8 cellular contexts compared by ENCODE assay signal in genomic region chr17:64147110-64148016, GRCh38. TPM values are rescaled to one million over a fixed set of nuclear protein-coding genes. Genes with fewer than 3 reads are reported as not detected.
A peak's percentile ranks its signal among the peaks of the same experiment; 100 is the strongest.
DNase-seq lines count a peak whose midpoint lies in the region; ATAC-seq, FAIRE-seq and TF ChIP-seq lines count a peak whose summit lies in the region.

No MANE protein-coding gene starts in this region.

- peaks cover 3 to 35% (median 23%) of the 10 kb centered on the region in 4 donors for H3K36me3 ChIP-seq in stomach

- DNase-seq in activated naive CD8-positive, alpha-beta T cell treated with anti-CD3 and anti-CD28 coated beads for 36 hours = peak; percentile 3
- DNase-seq in activated naive CD8-positive, alpha-beta T cell treated with anti-CD3 and anti-CD28 coated beads, Interleukin-2, amount 50 U/mL, for 24 hours = no peak
- DNase-seq in RCC 7860 (ENCODE audit: low spot score) = peak; percentile 9
- DNase-seq in fibroblast of peridontal ligament (ENCODE audit: extremely low read depth) = peak; percentile 31
- DNase-seq in stomach = no peak
- DNase-seq in NCI-H1092 (lab: John Stamatoyannopoulos, UW) = no peak

- peaks cover 13% of the 10 kb centered on the region for H3K36me3 Mint-ChIP-seq in activated naive CD8-positive, alpha-beta T cell treated with anti-CD3 and anti-CD28 coated beads for 36 hours
- peaks cover 30% of the 10 kb centered on the region for H3K36me3 Mint-ChIP-seq in activated naive CD8-positive, alpha-beta T cell treated with anti-CD3 and anti-CD28 coated beads, Interleukin-2, amount 50 U/mL, for 24 hours (ENCODE audit: low read depth)

- whole genome bisulfite sequencing in stomach, 5 donors = 17 to 32% (median 25%) methylated on average over 15 of the region's 15 CpGs

- no peak overlapping the region for H3K27ac Mint-ChIP-seq in activated naive CD8-positive, alpha-beta T cell treated with anti-CD3 and anti-CD28 coated beads for 36 hours
- no peak overlapping the region for H3K27ac Mint-ChIP-seq in activated naive CD8-positive, alpha-beta T cell treated with anti-CD3 and anti-CD28 coated beads, Interleukin-2, amount 50 U/mL, for 24 hours

- H3K27me3 ChIP-seq in stomach = no peaks in the 10 kb centered on the region

- H3K4me1 Mint-ChIP-seq in activated naive CD8-positive, alpha-beta T cell treated with anti-CD3 and anti-CD28 coated beads for 36 hours = peaks cover 26% of the 10 kb centered on the region
- H3K4me1 Mint-ChIP-seq in activated naive CD8-positive, alpha-beta T cell treated with anti-CD3 and anti-CD28 coated beads, Interleukin-2, amount 50 U/mL, for 24 hours = peaks cover 22% of the 10 kb centered on the region

- TF ChIP-seq POLR2A in stomach (IDR thresholded peaks at IDR 0.05) = no peak

- no peak for TF ChIP-seq CTCF in stomach (IDR thresholded peaks at IDR 0.05)

- no peaks in the 10 kb centered on the region for H3K9me3 ChIP-seq in stomach

- peaks cover 29 to 49% (median 35%) of the 10 kb centered on the region in 4 donors for H3K4me1 ChIP-seq in stomach

- peak overlapping the region; percentile 51 for H3K4me3 Mint-ChIP-seq in activated naive CD8-positive, alpha-beta T cell treated with anti-CD3 and anti-CD28 coated beads for 36 hours
- H3K4me3 Mint-ChIP-seq in activated naive CD8-positive, alpha-beta T cell treated with anti-CD3 and anti-CD28 coated beads, Interleukin-2, amount 50 U/mL, for 24 hours = no peak overlapping the region

- FAIRE-seq in RCC 7860 (lab: Jason Lieb, UNC) = no peak

- H3K9me3 Mint-ChIP-seq in activated naive CD8-positive, alpha-beta T cell treated with anti-CD3 and anti-CD28 coated beads for 36 hours = no peaks in the 10 kb centered on the region
- no peaks in the 10 kb centered on the region for H3K9me3 Mint-ChIP-seq in activated naive CD8-positive, alpha-beta T cell treated with anti-CD3 and anti-CD28 coated beads, Interleukin-2, amount 50 U/mL, for 24 hours

- peak overlapping the region; percentile 95 to 98 (median 97) for H3K27ac ChIP-seq in stomach

- ATAC-seq in activated naive CD8-positive, alpha-beta T cell treated with anti-CD3 and anti-CD28 coated beads, Interleukin-2, amount 50 U/mL, for 24 hours = no peak
- ATAC-seq in GM18498 (IDR thresholded peaks at IDR 0.05; ENCODE audit: unreplicated experiment) (no peak), GM21360 (IDR thresholded peaks at IDR 0.05; ENCODE audit: unreplicated experiment) (no peak)

- peak overlapping the region; percentile 69 to 81 (median 74) for H3K4me3 ChIP-seq in stomach

- TF ChIP-seq EP300 in stomach (IDR thresholded peaks at IDR 0.05) = no peak

- H3K27me3 Mint-ChIP-seq in activated naive CD8-positive, alpha-beta T cell treated with anti-CD3 and anti-CD28 coated beads for 36 hours = no peaks in the 10 kb centered on the region
- no peaks in the 10 kb centered on the region for H3K27me3 Mint-ChIP-seq in activated naive CD8-positive, alpha-beta T cell treated with anti-CD3 and anti-CD28 coated beads, Interleukin-2, amount 50 U/mL, for 24 hours

- intact Hi-C loops in stomach (cut with DNase I; ENCODE audit: low total_unique reads) = no loop called here

RNA-seq across cellular contexts. Expression of gene ERN1, which starts 17.4 kb away (rescaled TPM):
- 1 to 10 TPM; 7.6 to 9.0 TPM for total RNA-seq in activated naive CD8-positive, alpha-beta T cell treated with anti-CD3 and anti-CD28 coated beads for 36 hours
- total RNA-seq in stomach = 10 to 100 TPM; 23.7 to 76.4 (median 33.8) TPM
- 1 to 10 TPM; 4.1 to 6.4 (median 6.1) TPM for polyA plus RNA-seq in stomach

Comparison
In these comparisons a context has a peak if more than half of its experiments do, and no peak if none do; other contexts are left out.
1. DNase-seq: peak in activated naive CD8-positive, alpha-beta T cell treated with anti-CD3 and anti-CD28 coated beads for 36 hours (single experiment), RCC 7860 (single experiment) and fibroblast of peridontal ligament (single experiment); none in activated naive CD8-positive, alpha-beta T cell treated with anti-CD3 and anti-CD28 coated beads, Interleukin-2, amount 50 U/mL, for 24 hours (single experiment), stomach (single experiment) and NCI-H1092 (single experiment).